11 cellular contexts compared by ENCODE assay signal in genomic region chr20:58722379-58722778, GRCh38.
"Had no signal": no experiment of that assay in that cellular context is flagged by ENCODE, and none has a peak within 500 bp of the region (broad histone marks: within the 10 kb centered on the region; RNA-seq: fewer than 3 reads in every experiment).

No MANE protein-coding gene starts in this region.

- H3K9me3 Mint-ChIP-seq: natural killer cell; stimulated activated naive CD8-positive, alpha-beta T cell treated with anti-CD3 and anti-CD28 coated beads, Interleukin-15, Interleukin-2, amounts not matched to agents 100 ng/mL and 50 ng/mL, for 24 hours had no signal

- ATAC-seq: natural killer cell had no signal

- H3K4me1 Mint-ChIP-seq: activated naive CD4-positive, alpha-beta T cell treated with anti-CD3 and anti-CD28 coated beads, Interleukin-2, amount 50 U/mL, for 24 hours; immature natural killer cell; natural killer cell had no signal

- H3K4me3 Mint-ChIP-seq: activated naive CD4-positive, alpha-beta T cell treated with anti-CD3 and anti-CD28 coated beads, Interleukin-2, amount 50 U/mL, for 24 hours; immature natural killer cell; natural killer cell; stimulated activated naive CD8-positive, alpha-beta T cell treated with anti-CD3 and anti-CD28 coated beads, Interleukin-15, Interleukin-2, amounts not matched to agents 100 ng/mL and 50 ng/mL, for 24 hours had no signal

- H3K27ac Mint-ChIP-seq: activated naive CD4-positive, alpha-beta T cell treated with anti-CD3 and anti-CD28 coated beads, Interleukin-2, amount 50 U/mL, for 24 hours; immature natural killer cell; natural killer cell; stimulated activated naive CD8-positive, alpha-beta T cell treated with anti-CD3 and anti-CD28 coated beads, Interleukin-15, Interleukin-2, amounts not matched to agents 100 ng/mL and 50 ng/mL, for 24 hours had no signal

- H3K36me3 Mint-ChIP-seq: immature natural killer cell, natural killer cell had no signal

- H3K9me3 ChIP-seq: mucosa of descending colon had no signal

- DNase-seq: activated CD4-positive, alpha-beta T cell treated with anti-CD3 and anti-CD28 coated beads, Interleukin-2, amount 50 U/mL, for 48 hours; central memory CD4-positive, alpha-beta T cell; dermis blood vessel endothelial cell; immature natural killer cell; mammary epithelial cell; occipital lobe; stimulated activated CD4-positive, alpha-beta T cell treated with anti-CD3 and anti-CD28 coated beads, Interleukin-4, amount 100 ng/mL, for 1 hour had no signal

- H3K4me3 ChIP-seq: mucosa of descending colon had no signal
